In the genomic region with DNA sequence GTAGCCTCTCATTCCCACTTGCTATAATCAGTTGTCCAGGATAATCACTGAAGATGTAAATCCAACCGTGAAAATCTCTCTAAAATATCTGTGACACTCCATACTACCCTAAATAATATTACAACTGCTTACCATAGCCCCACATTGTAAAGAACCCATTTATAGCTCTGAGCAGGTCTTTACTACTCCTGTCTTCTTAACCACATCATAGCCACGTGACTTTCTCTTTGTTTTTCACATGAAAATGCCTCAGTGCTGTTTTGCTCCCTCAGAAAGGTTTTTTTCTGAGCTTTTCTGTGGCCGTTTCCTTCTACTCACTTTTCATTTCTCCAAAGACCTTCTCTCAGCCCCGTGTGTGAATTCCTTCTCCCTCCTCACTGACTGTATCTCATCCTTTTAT, we compare ENCODE assay signal across 25 cellular contexts.
"Had no signal": no experiment of that assay in that cellular context is flagged by ENCODE, and none has a peak within 500 bp of the region (broad histone marks: within the 10 kb centered on the region; RNA-seq: fewer than 3 reads in every experiment).

No MANE protein-coding gene starts in this region.

- H3K36me3 ChIP-seq: esophagus muscularis mucosa, esophagus squamous epithelium, gastrocnemius medialis, gastroesophageal sphincter, heart left ventricle, heart right ventricle had no signal

- H2AFZ ChIP-seq: hepatocyte had no signal

- DNase-seq: cortex of kidney; dermis blood vessel endothelial cell; dorsolateral prefrontal cortex; effector CD4-positive, alpha-beta T cell; effector CD8-positive, alpha-beta T cell; effector memory CD4-positive, alpha-beta T cell; effector memory CD8-positive, alpha-beta T cell; endodermal cell; erythroblast; esophagus squamous epithelium; foreskin fibroblast; foreskin keratinocyte; foreskin melanocyte; gastrocnemius medialis; glutamatergic neuron; head of caudate nucleus; heart left ventricle; heart right ventricle; hippocampal formation had no signal

- H3K4me1 ChIP-seq: esophagus muscularis mucosa, esophagus squamous epithelium, foreskin keratinocyte, gastrocnemius medialis, gastroesophageal sphincter, heart left ventricle, heart right ventricle had no signal

- H3K79me2 ChIP-seq: hepatocyte had no signal

- H3K9me3 ChIP-seq: esophagus muscularis mucosa, esophagus squamous epithelium, gastrocnemius medialis, gastroesophageal sphincter, heart left ventricle, heart right ventricle had no signal

- H3K27me3 ChIP-seq: esophagus squamous epithelium, foreskin keratinocyte, gastrocnemius medialis, heart left ventricle, hepatocyte had no signal

- H3K4me2 ChIP-seq: hepatocyte had no signal

- H3K27ac ChIP-seq: coronary artery, dorsolateral prefrontal cortex, epithelial cell of prostate, esophagus muscularis mucosa, esophagus squamous epithelium, foreskin keratinocyte, gastrocnemius medialis, gastroesophageal sphincter, heart left ventricle, heart right ventricle, hepatocyte had no signal

- H3K4me3 ChIP-seq: coronary artery, dorsolateral prefrontal cortex, esophagus muscularis mucosa, esophagus squamous epithelium, gastrocnemius medialis, gastroesophageal sphincter, heart left ventricle, heart right ventricle, hepatocyte had no signal

- ATAC-seq: effector memory CD8-positive, alpha-beta T cell; esophagus mucosa; foreskin keratinocyte; gastrocnemius medialis; gastroesophageal sphincter; heart left ventricle; heart right ventricle had no signal
